In genomic region chr7:155685791-155686160, GRCh38 we compare ENCODE assay signal across 17 cellular contexts. TPM values are rescaled to one million over a fixed set of nuclear protein-coding genes. Genes with fewer than 3 reads are reported as not detected.
DNase-seq lines count a peak whose midpoint lies in the region; ATAC-seq lines count a peak whose summit lies in the region.
"Had no signal": no experiment of that assay in that cellular context is flagged by ENCODE, and none has a peak within 500 bp of the region (broad histone marks: within the 10 kb centered on the region; RNA-seq: fewer than 3 reads in every experiment).

No MANE protein-coding gene starts in this region.

- peaks cover 76% of the 10 kb centered on the region for H3K36me3 Mint-ChIP-seq in activated CD4-positive, alpha-beta T cell treated with anti-CD3 and anti-CD28 coated beads, Interleukin-2, amount 10 ng/mL, durations not matched to agents 24 days and 14 days (ENCODE audit: low read depth)
- peaks cover 8 to 29% (median 21%) of the 10 kb centered on the region in 3 donors for H3K36me3 Mint-ChIP-seq in immature natural killer cell
- peaks cover 83% of the 10 kb centered on the region for H3K36me3 Mint-ChIP-seq in activated T-helper 2 cell treated with anti-CD3 and anti-CD28 coated beads, Interferon-gamma antibody, Interleukin-2, Interleukin-4, amounts not matched to agents 10 μg/mL and 5 μg/mL and 100 μg/mL, durations not matched to agents 14 hours and 24 hours and 36 hours (ENCODE audit: low read depth)

- no peak overlapping the region for H3K4me3 Mint-ChIP-seq in activated CD4-positive, alpha-beta T cell treated with anti-CD3 and anti-CD28 coated beads, Interleukin-2, amount 10 ng/mL, durations not matched to agents 24 days and 14 days
- H3K4me3 Mint-ChIP-seq in immature natural killer cell, result peak overlapping the region; percentile 10 to 63 (median 42)
- H3K4me3 Mint-ChIP-seq in activated T-helper 2 cell treated with anti-CD3 and anti-CD28 coated beads, Interferon-gamma antibody, Interleukin-2, Interleukin-4, amounts not matched to agents 10 μg/mL and 5 μg/mL and 100 μg/mL, durations not matched to agents 14 hours and 24 hours and 36 hours (ENCODE audit: low read depth), result no peak overlapping the region
- H3K4me3 Mint-ChIP-seq: brain, neural crest cell had no signal

- ATAC-seq in GM18909 (IDR thresholded peaks at IDR 0.05; ENCODE audit: poor library complexity, unreplicated experiment) (peak; percentile 23), HG03097 (IDR thresholded peaks at IDR 0.05; ENCODE audit: low FRiP score, unreplicated experiment) (peak; percentile 4)
- no peak for ATAC-seq in activated CD4-positive, CD25-positive, alpha-beta regulatory T cell treated with anti-CD3 and anti-CD28 coated beads, Interleukin-2, amount 50 U/mL, for 24 hours

- no peak for DNase-seq in activated CD4-positive, alpha-beta T cell treated with anti-CD3 and anti-CD28 coated beads, Interleukin-2, amount 10 ng/mL, durations not matched to agents 24 days and 14 days
- DNase-seq in activated CD4-positive, alpha-beta T cell treated with anti-CD3 and anti-CD28 coated beads, Interleukin-2, amount 50 U/mL, for 48 hours, result no peak
- DNase-seq in immature natural killer cell (no peak), AML-193 (lab: John Stamatoyannopoulos, UW) (no peak)
- no peak for DNase-seq in activated T-helper 2 cell treated with anti-CD3 and anti-CD28 coated beads, Interferon-gamma antibody, Interleukin-2, Interleukin-4, amounts not matched to agents 10 μg/mL and 5 μg/mL and 100 μg/mL, durations not matched to agents 14 hours and 24 hours and 36 hours (ENCODE audit: low spot score)
- DNase-seq: activated naive CD4-positive, alpha-beta T cell treated with Interleukin-2 at 50 U/mL for 16 hours; DMS153; Karpas-422; mesenchymal stem cell; NCI-H1092; NCI-H2081; NCI-H524 had no signal

- H3K27ac Mint-ChIP-seq in activated CD4-positive, alpha-beta T cell treated with anti-CD3 and anti-CD28 coated beads, Interleukin-2, amount 10 ng/mL, durations not matched to agents 24 days and 14 days, result peak overlapping the region; percentile 64
- peak overlapping the region in 5 of 6 donors; percentile 32 to 79 (median 65) for H3K27ac Mint-ChIP-seq in immature natural killer cell
- H3K27ac Mint-ChIP-seq in activated T-helper 2 cell treated with anti-CD3 and anti-CD28 coated beads, Interferon-gamma antibody, Interleukin-2, Interleukin-4, amounts not matched to agents 10 μg/mL and 5 μg/mL and 100 μg/mL, durations not matched to agents 14 hours and 24 hours and 36 hours, result no peak overlapping the region

- peaks cover 3% of the 10 kb centered on the region for H3K9me3 Mint-ChIP-seq in activated CD4-positive, alpha-beta T cell treated with anti-CD3 and anti-CD28 coated beads, Interleukin-2, amount 10 ng/mL, durations not matched to agents 24 days and 14 days
- H3K9me3 Mint-ChIP-seq in immature natural killer cell, result peaks cover 0 to 4% (median 0%) of the 10 kb centered on the region in 6 donors
- peaks cover 11% of the 10 kb centered on the region for H3K9me3 Mint-ChIP-seq in activated T-helper 2 cell treated with anti-CD3 and anti-CD28 coated beads, Interferon-gamma antibody, Interleukin-2, Interleukin-4, amounts not matched to agents 10 μg/mL and 5 μg/mL and 100 μg/mL, durations not matched to agents 14 hours and 24 hours and 36 hours

- H3K4me1 Mint-ChIP-seq in activated CD4-positive, alpha-beta T cell treated with anti-CD3 and anti-CD28 coated beads, Interleukin-2, amount 10 ng/mL, durations not matched to agents 24 days and 14 days, result peaks cover 45% of the 10 kb centered on the region
- H3K4me1 Mint-ChIP-seq in immature natural killer cell, result peaks cover 72 to 88% of the 10 kb centered on the region in 2 donors
- peaks cover 38% of the 10 kb centered on the region for H3K4me1 Mint-ChIP-seq in activated T-helper 2 cell treated with anti-CD3 and anti-CD28 coated beads, Interferon-gamma antibody, Interleukin-2, Interleukin-4, amounts not matched to agents 10 μg/mL and 5 μg/mL and 100 μg/mL, durations not matched to agents 14 hours and 24 hours and 36 hours (ENCODE audit: low read depth)

- no peaks in the 10 kb centered on the region for H3K27me3 Mint-ChIP-seq in activated CD4-positive, alpha-beta T cell treated with anti-CD3 and anti-CD28 coated beads, Interleukin-2, amount 10 ng/mL, durations not matched to agents 24 days and 14 days
- H3K27me3 Mint-ChIP-seq in immature natural killer cell (ENCODE audit: low read depth in 3 of 3), result peaks cover 0 to 1% (median 1%) of the 10 kb centered on the region in 3 donors
- no peaks in the 10 kb centered on the region for H3K27me3 Mint-ChIP-seq in activated T-helper 2 cell treated with anti-CD3 and anti-CD28 coated beads, Interferon-gamma antibody, Interleukin-2, Interleukin-4, amounts not matched to agents 10 μg/mL and 5 μg/mL and 100 μg/mL, durations not matched to agents 14 hours and 24 hours and 36 hours (ENCODE audit: low read depth)
- H3K27me3 Mint-ChIP-seq: brain had no signal

- intact Hi-C loops in activated CD4-positive, alpha-beta T cell treated with anti-CD3 and anti-CD28 coated beads, Interleukin-2, amount 10 ng/mL, durations not matched to agents 24 days and 14 days (cut with micrococcal nuclease), result no loop called here
- intact Hi-C loops in activated T-helper 2 cell treated with anti-CD3 and anti-CD28 coated beads, Interferon-gamma antibody, Interleukin-2, Interleukin-4, amounts not matched to agents 10 μg/mL and 5 μg/mL and 100 μg/mL, durations not matched to agents 14 hours and 24 hours and 36 hours (cut with micrococcal nuclease), result no loop called here

RNA-seq across cellular contexts. Expression of gene RBM33, which starts 41.3 kb away (rescaled TPM):
- total RNA-seq in activated CD4-positive, alpha-beta T cell treated with anti-CD3 and anti-CD28 coated beads, Interleukin-2, amount 10 ng/mL, durations not matched to agents 24 days and 14 days, result 77.2 and 79.5 TPM in 2 replicates
- polyA plus RNA-seq in immature natural killer cell, result 10 to 100 TPM; 10.9 to 61.5 (median 28.3) TPM
- 79.8 and 80.3 TPM in 2 replicates for total RNA-seq in activated T-helper 2 cell treated with anti-CD3 and anti-CD28 coated beads, Interferon-gamma antibody, Interleukin-2, Interleukin-4, amounts not matched to agents 10 μg/mL and 5 μg/mL and 100 μg/mL, durations not matched to agents 14 hours and 24 hours and 36 hours

Comparison
In these comparisons a context has a peak if more than half of its experiments do, and no peak if none do; other contexts are left out.
1. H3K4me3 Mint-ChIP-seq: peak in immature natural killer cell (5 of 5); none in activated CD4-positive, alpha-beta T cell treated with anti-CD3 and anti-CD28 coated beads, Interleukin-2, amount 10 ng/mL, durations not matched to agents 24 days and 14 days (single experiment) and activated T-helper 2 cell treated with anti-CD3 and anti-CD28 coated beads, Interferon-gamma antibody, Interleukin-2, Interleukin-4, amounts not matched to agents 10 μg/mL and 5 μg/mL and 100 μg/mL, durations not matched to agents 14 hours and 24 hours and 36 hours (single experiment).
2. ATAC-seq: peak in GM18909 (single experiment) and HG03097 (single experiment); none in activated CD4-positive, CD25-positive, alpha-beta regulatory T cell treated with anti-CD3 and anti-CD28 coated beads, Interleukin-2, amount 50 U/mL, for 24 hours (0 of 2).